In the genomic region with DNA sequence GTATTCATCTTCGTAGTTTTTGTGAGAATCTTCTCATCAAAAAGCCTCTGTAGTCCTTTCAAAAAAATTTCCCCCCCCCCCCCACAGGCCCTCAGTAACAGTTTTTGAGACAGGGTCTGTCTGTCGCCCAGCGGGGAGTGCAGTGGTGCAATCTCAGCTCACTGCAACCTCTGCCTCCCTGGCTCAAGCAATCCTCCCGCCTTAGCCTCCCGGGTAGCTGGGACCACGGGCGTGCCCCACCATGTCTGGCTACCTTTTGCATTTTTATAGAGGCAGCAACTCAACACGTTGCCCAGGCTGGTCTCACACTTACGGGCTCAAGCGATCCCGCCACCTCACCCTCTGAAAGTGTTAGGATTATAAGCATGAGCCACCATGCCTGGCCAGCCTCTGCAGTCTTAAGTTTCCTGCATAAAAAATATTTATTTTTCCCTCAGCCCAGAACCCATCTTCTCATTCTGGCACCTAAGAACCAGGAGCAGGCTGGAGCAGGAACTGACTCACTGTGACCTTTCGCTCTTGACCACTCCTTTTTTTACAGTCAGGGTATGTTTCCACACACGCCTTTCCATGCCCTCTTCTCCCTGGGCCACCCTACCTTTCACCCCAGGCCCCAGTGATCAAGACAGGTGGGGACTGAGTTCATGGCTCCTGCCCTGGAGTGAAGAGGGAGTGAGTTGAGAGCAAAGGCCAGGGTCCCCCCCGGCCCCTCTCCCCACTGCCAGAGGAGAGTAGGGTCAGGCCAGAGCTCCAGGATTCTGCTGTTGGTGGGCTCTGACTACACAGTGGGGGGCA, we compare ENCODE assay signal across 1 cellular context.
TF ChIP-seq lines count a peak whose summit lies in the region.

No MANE protein-coding gene starts in this region.

TF ChIP-seq in HepG2, 621 proteins besides CTCF, POLR2A, EP300 and RAD21 (continues in another document):
- TF ChIP-seq SRSF4 (IDR thresholded peaks at IDR 0.05; ENCODE audit: low read depth, low read length, poor library complexity, severe bottlenecking) (no peak), SAP130 (CRISPR knock-in tag; IDR thresholded peaks at IDR 0.05; ENCODE audit: low read depth) (0 out of 2 replicates have a peak, but pooled peaks have one; percentile 20), ATF3 (CRISPR knock-in tag; IDR thresholded peaks at IDR 0.05) (no peak), TERF1 (CRISPR knock-in tag; IDR thresholded peaks at IDR 0.05) (no peak), ZNF644 (CRISPR knock-in tag; IDR thresholded peaks at IDR 0.05; ENCODE audit: low read depth) (no peak), ZNF687 (CRISPR knock-in tag; IDR thresholded peaks at IDR 0.05) (peak; percentile 32; the same call in 1 of the 2 replicates), RORA (CRISPR knock-in tag; IDR thresholded peaks at IDR 0.05) (no peak), ZNF484 (CRISPR knock-in tag; IDR thresholded peaks at IDR 0.05; ENCODE audit: borderline replicate concordance, low read depth) (no peak), PHF5A (CRISPR knock-in tag; IDR thresholded peaks at IDR 0.05; ENCODE audit: low read depth, unreplicated experiment) (no peak), NONO (IDR thresholded peaks at IDR 0.05) (no peak), NONO (CRISPR knock-in tag; conservative IDR thresholded peaks at IDR 0.05) (no peak), ZNF207 (IDR thresholded peaks at IDR 0.05; ENCODE audit: borderline replicate concordance) (no peak), FOXO1 (CRISPR knock-in tag; IDR thresholded peaks at IDR 0.05) (no peak), SRY (CRISPR knock-in tag; IDR thresholded peaks at IDR 0.05) (peak; percentile 61; the same call in 1 of the 2 replicates), JDP2 (CRISPR knock-in tag; IDR thresholded peaks at IDR 0.05; ENCODE audit: borderline replicate concordance) (no peak), ZNF253 (CRISPR knock-in tag; IDR thresholded peaks at IDR 0.05; ENCODE audit: borderline replicate concordance) (no peak), NR2F6 (IDR thresholded peaks at IDR 0.05) (peak; percentile 47; the same call in 1 of the 2 replicates), NR2F6 (CRISPR knock-in tag; IDR thresholded peaks at IDR 0.05) (peak; percentile 61; the same call in 1 of the 2 replicates), RARA (CRISPR knock-in tag; IDR thresholded peaks at IDR 0.05) (peak; percentile 60; the same call in 1 of the 2 replicates), CENPT (CRISPR knock-in tag; IDR thresholded peaks at IDR 0.05; ENCODE audit: low read depth) (no peak), ZNF607 (CRISPR knock-in tag; IDR thresholded peaks at IDR 0.05; ENCODE audit: borderline replicate concordance) (no peak), MED1 (CRISPR knock-in tag; IDR thresholded peaks at IDR 0.05) (peak; percentile 19; the same call in 1 of the 2 replicates), RXRB (CRISPR knock-in tag; IDR thresholded peaks at IDR 0.05; ENCODE audit: borderline replicate concordance) (peak; percentile 17; the same call in 1 of the 2 replicates), ZNF460 (CRISPR knock-in tag; IDR thresholded peaks at IDR 0.05; ENCODE audit: borderline replicate concordance) (peak; percentile 50; the same call in 1 of the 2 replicates), ZNF562 (CRISPR knock-in tag; IDR thresholded peaks at IDR 0.05; ENCODE audit: borderline replicate concordance) (no peak), ZNF720 (CRISPR knock-in tag; IDR thresholded peaks at IDR 0.05) (no peak), NR2F1 (CRISPR knock-in tag; IDR thresholded peaks at IDR 0.05) (0 out of 4 replicates have a peak, but pooled peaks have one; percentile 27 to 34), ZBTB4 (CRISPR knock-in tag; IDR thresholded peaks at IDR 0.05; ENCODE audit: borderline replicate concordance) (no peak), ZNF614 (CRISPR knock-in tag; IDR thresholded peaks at IDR 0.05; ENCODE audit: borderline replicate concordance) (no peak), ZNF781 (CRISPR knock-in tag; IDR thresholded peaks at IDR 0.05; ENCODE audit: borderline replicate concordance, not compliant biosample characterization) (no peak), PAWR (CRISPR knock-in tag; IDR thresholded peaks at IDR 0.05; ENCODE audit: borderline replicate concordance) (no peak), KLF6 (CRISPR knock-in tag; IDR thresholded peaks at IDR 0.05) (no peak), HOXA5 (CRISPR knock-in tag; IDR thresholded peaks at IDR 0.05) (no peak), PAXIP1 (CRISPR knock-in tag; conservative IDR thresholded peaks at IDR 0.05) (0 out of 2 replicates have a peak, but pooled peaks have one; percentile 19), TAF1 (CRISPR knock-in tag; IDR thresholded peaks at IDR 0.05) (no peak), DDIT3 (CRISPR knock-in tag; IDR thresholded peaks at IDR 0.05) (no peak), SP2 (CRISPR knock-in tag; IDR thresholded peaks at IDR 0.05) (no peak), DNMT3B (CRISPR knock-in tag; conservative IDR thresholded peaks at IDR 0.05) (no peak), ZNF691 (CRISPR knock-in tag; IDR thresholded peaks at IDR 0.05; ENCODE audit: borderline replicate concordance, low read depth) (no peak), KLF16 (CRISPR knock-in tag; IDR thresholded peaks at IDR 0.05) (no peak), MATR3 (CRISPR knock-in tag; IDR thresholded peaks at IDR 0.05) (no peak), CC2D1A (CRISPR knock-in tag; IDR thresholded peaks at IDR 0.05) (no peak), ZNF879 (CRISPR knock-in tag; IDR thresholded peaks at IDR 0.05) (no peak), ZNF747 (CRISPR knock-in tag; IDR thresholded peaks at IDR 0.05; ENCODE audit: borderline replicate concordance) (no peak), ZFP82 (CRISPR knock-in tag; IDR thresholded peaks at IDR 0.05; ENCODE audit: borderline replicate concordance) (no peak)
- TF ChIP-seq, protein P1, sequence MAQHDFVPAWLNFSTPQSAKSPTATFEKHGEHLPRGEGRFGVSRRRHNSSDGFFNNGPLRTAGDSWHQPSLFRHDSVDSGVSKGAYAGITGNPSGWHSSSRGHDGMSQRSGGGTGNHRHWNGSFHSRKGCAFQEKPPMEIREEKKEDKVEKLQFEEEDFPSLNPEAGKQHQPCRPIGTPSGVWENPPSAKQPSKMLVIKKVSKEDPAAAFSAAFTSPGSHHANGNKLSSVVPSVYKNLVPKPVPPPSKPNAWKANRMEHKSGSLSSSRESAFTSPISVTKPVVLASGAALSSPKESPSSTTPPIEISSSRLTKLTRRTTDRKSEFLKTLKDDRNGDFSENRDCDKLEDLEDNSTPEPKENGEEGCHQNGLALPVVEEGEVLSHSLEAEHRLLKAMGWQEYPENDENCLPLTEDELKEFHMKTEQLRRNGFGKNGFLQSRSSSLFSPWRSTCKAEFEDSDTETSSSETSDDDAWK (CRISPR knock-in tag; IDR thresholded peaks at IDR 0.05) = no peak
- TF ChIP-seq, protein P2, sequence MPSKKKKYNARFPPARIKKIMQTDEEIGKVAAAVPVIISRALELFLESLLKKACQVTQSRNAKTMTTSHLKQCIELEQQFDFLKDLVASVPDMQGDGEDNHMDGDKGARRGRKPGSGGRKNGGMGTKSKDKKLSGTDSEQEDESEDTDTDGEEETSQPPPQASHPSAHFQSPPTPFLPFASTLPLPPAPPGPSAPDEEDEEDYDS (CRISPR knock-in tag; IDR thresholded peaks at IDR 0.05) = no peak
- TF ChIP-seq, protein P3, sequence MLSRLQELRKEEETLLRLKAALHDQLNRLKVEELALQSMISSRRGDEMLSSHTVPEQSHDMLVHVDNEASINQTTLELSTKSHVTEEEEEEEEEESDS (CRISPR knock-in tag; IDR thresholded peaks at IDR 0.05; ENCODE audit: borderline replicate concordance) = no peak
